26 cellular contexts compared by ENCODE assay signal in the genomic region with DNA sequence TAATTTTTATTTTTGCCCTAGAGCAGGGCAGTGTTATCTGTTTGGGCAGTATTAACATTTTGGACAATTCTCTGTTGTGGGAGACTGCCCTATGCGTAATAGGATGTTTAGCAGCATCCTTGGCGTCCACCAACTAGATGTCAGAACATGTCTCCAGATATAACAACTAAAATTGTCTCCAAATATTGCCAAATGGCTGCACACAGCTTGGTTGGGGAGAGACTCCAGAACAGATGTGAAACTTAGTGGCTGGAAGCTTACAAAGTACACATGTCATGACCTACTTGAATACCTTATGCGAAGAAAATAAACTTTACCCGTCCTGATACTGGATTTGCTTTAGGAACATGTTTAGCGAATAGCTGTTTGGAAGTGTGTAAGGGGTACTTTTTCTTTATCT.
"Had no signal": no experiment of that assay in that cellular context is flagged by ENCODE, and none has a peak within 500 bp of the region (broad histone marks: within the 10 kb centered on the region; RNA-seq: fewer than 3 reads in every experiment).

No MANE protein-coding gene starts in this region.

- ATAC-seq: effector memory CD8-positive, alpha-beta T cell; esophagus mucosa; foreskin keratinocyte; gastrocnemius medialis; gastroesophageal sphincter had no signal

- H3K4me3 ChIP-seq: colonic mucosa, coronary artery, dorsolateral prefrontal cortex, esophagus squamous epithelium, gastrocnemius medialis, gastroesophageal sphincter, heart right ventricle had no signal

- H3K4me1 ChIP-seq: colonic mucosa, esophagus squamous epithelium, foreskin keratinocyte, gastroesophageal sphincter had no signal

- H3K27ac ChIP-seq: colonic mucosa, coronary artery, dorsolateral prefrontal cortex, epithelial cell of prostate, esophagus squamous epithelium, foreskin keratinocyte, gastrocnemius medialis, gastroesophageal sphincter, heart right ventricle had no signal

- H3K36me3 ChIP-seq: colonic mucosa, gastrocnemius medialis, gastroesophageal sphincter had no signal

- H3K9me3 ChIP-seq: colonic mucosa, esophagus squamous epithelium, gastrocnemius medialis, gastroesophageal sphincter, heart right ventricle had no signal

- DNase-seq: colonic mucosa; cortex of kidney; dermis blood vessel endothelial cell; dorsolateral prefrontal cortex; effector CD4-positive, alpha-beta T cell; effector CD8-positive, alpha-beta T cell; effector memory CD4-positive, alpha-beta T cell; effector memory CD8-positive, alpha-beta T cell; endodermal cell; erythroblast; esophagus squamous epithelium; foreskin fibroblast; foreskin keratinocyte; foreskin melanocyte; gastrocnemius medialis; glutamatergic neuron; head of caudate nucleus; heart right ventricle had no signal

- H3K27me3 ChIP-seq: colonic mucosa, dorsolateral prefrontal cortex, esophagus squamous epithelium, foreskin keratinocyte, gastrocnemius medialis, gastroesophageal sphincter, heart right ventricle had no signal

- FAIRE-seq: colon, endometrium, endothelial cell of umbilical vein, frontal cortex had no signal
